10 cellular contexts compared by ENCODE assay signal in the genomic region with DNA sequence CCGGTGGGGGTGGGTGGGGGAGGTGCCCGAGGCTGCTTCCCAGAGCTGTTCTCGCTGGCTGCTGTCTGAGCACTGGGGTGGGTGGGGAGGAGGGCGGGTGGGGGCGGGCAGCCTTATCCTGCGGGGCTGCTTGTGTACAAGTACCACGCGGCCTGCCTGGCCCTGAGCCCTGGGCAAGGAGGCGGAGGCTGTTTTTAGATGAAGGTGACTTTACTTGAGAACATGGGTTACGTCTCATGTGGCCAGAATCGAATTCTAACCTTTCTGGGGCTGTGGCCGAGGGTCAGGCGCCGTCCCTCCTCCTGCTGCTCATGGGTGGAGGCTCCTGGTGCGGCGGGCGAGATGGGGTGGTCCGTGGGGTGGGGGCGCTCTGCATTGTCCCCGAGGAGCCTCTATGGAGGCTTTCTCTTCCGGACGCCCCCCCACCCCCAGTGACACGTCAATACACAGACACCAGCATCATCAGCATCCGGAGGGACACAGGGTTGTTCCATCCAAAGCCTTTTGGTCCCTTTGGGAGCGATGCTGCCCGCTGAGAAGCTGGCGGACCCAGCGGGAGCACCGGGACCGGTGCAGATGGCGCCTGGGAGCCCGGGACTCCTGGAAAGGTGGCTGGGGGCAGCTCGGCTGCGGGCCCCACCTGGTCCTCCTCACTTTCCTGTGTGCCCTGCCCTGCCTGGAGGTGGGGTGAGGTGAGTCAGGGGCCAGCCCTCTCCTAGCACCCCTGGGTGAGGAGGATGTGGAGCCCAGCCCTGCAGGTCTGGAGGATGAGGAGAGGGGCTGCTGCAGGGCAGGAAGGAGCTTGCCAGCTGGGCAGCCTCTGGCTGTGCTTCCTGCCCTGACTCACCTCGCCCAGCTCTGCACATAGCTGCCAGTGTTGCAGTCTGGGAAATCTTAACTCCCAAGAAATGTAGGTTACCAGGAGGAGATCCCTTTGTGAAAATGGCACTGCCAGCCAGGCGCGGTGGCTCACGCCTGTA. TPM values are rescaled to one million over a fixed set of nuclear protein-coding genes. Genes with fewer than 3 reads are reported as not detected.
DNase-seq lines count a peak whose midpoint lies in the region; ATAC-seq and TF ChIP-seq lines count a peak whose summit lies in the region.
"Had no signal": no experiment of that assay in that cellular context is flagged by ENCODE, and none has a peak within 500 bp of the region (broad histone marks: within the 10 kb centered on the region; RNA-seq: fewer than 3 reads in every experiment).

No MANE protein-coding gene starts in this region.

- in situ Hi-C loops in IMR-90 (cut with MboI; ENCODE audit: low sequenced_read_pairs) = no loop called here

- H3K27me3 ChIP-seq in IMR-90 (ENCODE audit: control insufficient read depth, insufficient read depth, low read length) = no peaks in the 10 kb centered on the region
- H3K27me3 ChIP-seq in naive thymus-derived CD4-positive, alpha-beta T cell (ENCODE audit: control insufficient read depth in 2 of 2, insufficient read depth in 2 of 2, low read length in 2 of 2) = no peaks in the 10 kb centered on the region

- no peak overlapping the region for H3K27ac Mint-ChIP-seq in activated T-helper 2 cell treated with anti-CD3 and anti-CD28 coated beads, Interferon-gamma antibody, Interleukin-2, Interleukin-4, amounts not matched to agents 10 μg/mL and 5 μg/mL and 100 μg/mL, durations not matched to agents 14 hours and 24 hours and 36 hours
- peak overlapping the region in 1 of 9 donors; percentile 9 for H3K27ac Mint-ChIP-seq in naive thymus-derived CD4-positive, alpha-beta T cell

- H2BK120ac ChIP-seq in IMR-90 (ENCODE audit: low read depth, low read length) = no peak overlapping the region

- H3K4me1 ChIP-seq in IMR-90 (ENCODE audit: control insufficient read depth, insufficient read depth, low read length) = peaks cover 26% of the 10 kb centered on the region
- H3K4me1 ChIP-seq in naive thymus-derived CD4-positive, alpha-beta T cell (ENCODE audit: control insufficient read depth in 2 of 2, insufficient read depth in 2 of 2, low read length in 2 of 2) = peaks cover 16 to 19% of the 10 kb centered on the region in 2 donors

- no peak for TF ChIP-seq CTCF in IMR-90 (conservative IDR thresholded peaks at IDR 0.05; ENCODE audit: low read depth, low read length)
- TF ChIP-seq CTCF in choroid plexus epithelial cell (conservative IDR thresholded peaks at IDR 0.05; ENCODE audit: low read depth, low read length) = no peak

- H3K9ac ChIP-seq in IMR-90 (ENCODE audit: low read depth, low read length) = no peak overlapping the region

- TF ChIP-seq POLR2A in IMR-90 (IDR thresholded peaks at IDR 0.05; ENCODE audit: low read depth, low read length) = no peak

- H3K14ac ChIP-seq in IMR-90 (replicated peaks; ENCODE audit: low read depth, low read length) = no peak overlapping the region

- POLR2A ChIA-PET in IMR-90 (lab: Charles Lee; ENCODE audit: unreplicated experiment) = no interaction called here
- POLR2A ChIA-PET in naive thymus-derived CD4-positive, alpha-beta T cell (lab: Charles Lee) = interaction anchor here (0.6 to 1.2 kb wide), 2 partner anchors 38 to 58 kb away, joined by 3 read pairs; no protein-coding TSS in a partner anchor

- no TSS peak for BruUV-seq in IMR-90 (replicated peaks; lab: Mats Ljungman, UMichigan)

- H3K36me3 Mint-ChIP-seq in activated T-helper 2 cell treated with anti-CD3 and anti-CD28 coated beads, Interferon-gamma antibody, Interleukin-2, Interleukin-4, amounts not matched to agents 10 μg/mL and 5 μg/mL and 100 μg/mL, durations not matched to agents 14 hours and 24 hours and 36 hours (ENCODE audit: low read depth) = peaks cover 14% of the 10 kb centered on the region
- H3K36me3 Mint-ChIP-seq in naive thymus-derived CD4-positive, alpha-beta T cell = peaks cover 0 to 3% (median 2%) of the 10 kb centered on the region in 5 donors

- no peak for ATAC-seq in IMR-90 (ENCODE audit: low read depth)
- no peak for ATAC-seq in naive thymus-derived CD4-positive, alpha-beta T cell

- H3K4me2 ChIP-seq in IMR-90 (ENCODE audit: low read depth, low read length) = peak overlapping the region; percentile 62

- H3K18ac ChIP-seq in IMR-90 (ENCODE audit: low read depth, low read length) = no peak overlapping the region

- no peak overlapping the region for H4K5ac ChIP-seq in IMR-90 (ENCODE audit: low read depth, low read length)

- 54% methylated on average over 8 of the region's 38 CpGs; no CpG with 5 or more reads in 1 of the 2 experiments for WGBS in IMR-90 (ENCODE audit: extremely low coverage in 2 of 2, insufficient read length in 1 of 2), 2 experiments

- peak overlapping the region; percentile 20; the same call in 1 of the 2 replicates for H2AK5ac ChIP-seq in IMR-90 (ENCODE audit: low read depth, low read length)

- peaks cover 23% of the 10 kb centered on the region for H3K4me1 Mint-ChIP-seq in activated T-helper 2 cell treated with anti-CD3 and anti-CD28 coated beads, Interferon-gamma antibody, Interleukin-2, Interleukin-4, amounts not matched to agents 10 μg/mL and 5 μg/mL and 100 μg/mL, durations not matched to agents 14 hours and 24 hours and 36 hours (ENCODE audit: low read depth)
- peaks cover 12 to 43% (median 30%) of the 10 kb centered on the region in 7 donors for H3K4me1 Mint-ChIP-seq in naive thymus-derived CD4-positive, alpha-beta T cell

- dilution Hi-C loops in IMR-90 (cut with HindIII; ENCODE audit: low sequenced_read_pairs, unreplicated experiment) = no loop called here

- H2BK20ac ChIP-seq in IMR-90 (ENCODE audit: low read depth, low read length) = no peak overlapping the region

- no peak for TF ChIP-seq RAD21 in IMR-90 (IDR thresholded peaks at IDR 0.05; ENCODE audit: low read length)

- H3K9me1 ChIP-seq in IMR-90 (ENCODE audit: insufficient read depth, low read length) = peaks cover 11% of the 10 kb centered on the region; the same call in 1 of the 2 replicates

- no peak overlapping the region for H2BK5ac ChIP-seq in IMR-90 (ENCODE audit: low read depth, low read length, poor library complexity, severe bottlenecking)

- H3K79me1 ChIP-seq in IMR-90 (ENCODE audit: low read depth in 1 of 2, low read length in 2 of 2) = peaks cover 0 to 67% of the 10 kb centered on the region in 2 experiments; a peak in 2 of 4 replicates

- H3K9me3 ChIP-seq in IMR-90 (ENCODE audit: control insufficient read depth, insufficient read depth, low read length) = no peaks in the 10 kb centered on the region
- no peaks in the 10 kb centered on the region for H3K9me3 ChIP-seq in naive thymus-derived CD4-positive, alpha-beta T cell (ENCODE audit: control insufficient read depth in 2 of 3, low read length in 3 of 3)

- DNase-seq in 8988T (peak; percentile 89), IMR-90 (peak; percentile 37), choroid plexus epithelial cell (ENCODE audit: low read depth) (peak; percentile 46), left kidney (ENCODE audit: low read depth, low spot score) (peak; percentile 58), NCI-H1048 (lab: John Stamatoyannopoulos, UW) (no peak), NOMO-1 (lab: John Stamatoyannopoulos, UW; ENCODE audit: unreplicated experiment in 2 of 2) (no peak)
- no peak for DNase-seq in activated T-helper 2 cell treated with anti-CD3 and anti-CD28 coated beads, Interferon-gamma antibody, Interleukin-2, Interleukin-4, amounts not matched to agents 10 μg/mL and 5 μg/mL and 100 μg/mL, durations not matched to agents 14 hours and 24 hours and 36 hours (ENCODE audit: low spot score)
- DNase-seq in naive thymus-derived CD4-positive, alpha-beta T cell = no peak
- DNase-seq: activated CD4-positive, alpha-beta T cell treated with anti-CD3 and anti-CD28 coated beads, Interleukin-2, amount 50 U/mL, for 48 hours had no signal

- CTCF ChIA-PET in IMR-90 (lab: Yijun Ruan, JAX) = interaction anchor here (0.6 kb wide), 1 partner anchor 50 kb away, joined by 6 read pairs; no protein-coding TSS in a partner anchor
- CTCF ChIA-PET in naive thymus-derived CD4-positive, alpha-beta T cell (lab: Charles Lee) = interaction anchor here (0.6 to 1.1 kb wide), 3 partner anchors 24 to 65 kb away, joined by 3 to 6 read pairs (median 5); no protein-coding TSS in a partner anchor

- H2BK15ac ChIP-seq in IMR-90 (ENCODE audit: low read depth, low read length) = no peak overlapping the region

- H3K4ac ChIP-seq in IMR-90 (ENCODE audit: low read depth, low read length) = no peak overlapping the region

- no peak overlapping the region for H3K23ac ChIP-seq in IMR-90 (ENCODE audit: low read depth, low read length)

- H4K8ac ChIP-seq in IMR-90 (ENCODE audit: low read depth in 2 of 2, low read length in 2 of 2) = no peak overlapping the region

- H3K36me3 ChIP-seq in IMR-90 (ENCODE audit: control insufficient read depth, insufficient read depth, low read length) = peaks cover 9% of the 10 kb centered on the region; the same call in 1 of the 2 replicates
- H3K36me3 ChIP-seq in naive thymus-derived CD4-positive, alpha-beta T cell (ENCODE audit: control insufficient read depth in 2 of 3, insufficient read depth in 3 of 3, low read length in 3 of 3) = peaks cover 0 to 35% (median 0%) of the 10 kb centered on the region in 3 experiments

- no peaks in the 10 kb centered on the region for H3K9me3 Mint-ChIP-seq in activated T-helper 2 cell treated with anti-CD3 and anti-CD28 coated beads, Interferon-gamma antibody, Interleukin-2, Interleukin-4, amounts not matched to agents 10 μg/mL and 5 μg/mL and 100 μg/mL, durations not matched to agents 14 hours and 24 hours and 36 hours
- peaks cover 0 to 6% (median 0%) of the 10 kb centered on the region in 11 donors for H3K9me3 Mint-ChIP-seq in naive thymus-derived CD4-positive, alpha-beta T cell

- no peaks in the 10 kb centered on the region for H3K27me3 Mint-ChIP-seq in activated T-helper 2 cell treated with anti-CD3 and anti-CD28 coated beads, Interferon-gamma antibody, Interleukin-2, Interleukin-4, amounts not matched to agents 10 μg/mL and 5 μg/mL and 100 μg/mL, durations not matched to agents 14 hours and 24 hours and 36 hours (ENCODE audit: low read depth)
- H3K27me3 Mint-ChIP-seq in naive thymus-derived CD4-positive, alpha-beta T cell = peaks cover 0 to 4% (median 0%) of the 10 kb centered on the region in 5 donors

- H3K27ac ChIP-seq in IMR-90 (ENCODE audit: insufficient read depth, low read length) = no peak overlapping the region
- H3K27ac ChIP-seq in naive thymus-derived CD4-positive, alpha-beta T cell (ENCODE audit: low read depth, low read length) = no peak overlapping the region

- peak overlapping the region; percentile 20 for H2AK9ac ChIP-seq in IMR-90 (replicated peaks; ENCODE audit: low read depth, low read length, poor library complexity)

- H4K20me1 ChIP-seq in IMR-90 (ENCODE audit: insufficient read depth, low read length) = peaks cover 76% of the 10 kb centered on the region

- H2AFZ ChIP-seq in IMR-90 (replicated peaks; ENCODE audit: low read length, poor library complexity) = peak overlapping the region; percentile 56

- intact Hi-C loops in IMR-90 (cut with micrococcal nuclease) = no loop called here
- intact Hi-C loops in activated T-helper 2 cell treated with anti-CD3 and anti-CD28 coated beads, Interferon-gamma antibody, Interleukin-2, Interleukin-4, amounts not matched to agents 10 μg/mL and 5 μg/mL and 100 μg/mL, durations not matched to agents 14 hours and 24 hours and 36 hours (cut with micrococcal nuclease) = no loop called here
- intact Hi-C loops in naive thymus-derived CD4-positive, alpha-beta T cell (cut with micrococcal nuclease) = no loop called here

- H3K4me3 Mint-ChIP-seq in activated T-helper 2 cell treated with anti-CD3 and anti-CD28 coated beads, Interferon-gamma antibody, Interleukin-2, Interleukin-4, amounts not matched to agents 10 μg/mL and 5 μg/mL and 100 μg/mL, durations not matched to agents 14 hours and 24 hours and 36 hours (ENCODE audit: low read depth) = no peak overlapping the region
- peak overlapping the region in 2 of 10 donors; percentile 20 to 51 for H3K4me3 Mint-ChIP-seq in naive thymus-derived CD4-positive, alpha-beta T cell

- no peak overlapping the region for H4K91ac ChIP-seq in IMR-90 (ENCODE audit: insufficient read depth, low read depth, low read length)

- H3K56ac ChIP-seq in IMR-90 (ENCODE audit: extremely low read depth, insufficient read depth, low read length) = no peak overlapping the region

- H3K4me3 ChIP-seq in IMR-90 (ENCODE audit: insufficient read depth, low read depth, low read length) = no peak overlapping the region
- peak overlapping the region; percentile 45 for H3K4me3 ChIP-seq in choroid plexus epithelial cell (ENCODE audit: low read depth, low read length)
- no peak overlapping the region for H3K4me3 ChIP-seq in naive thymus-derived CD4-positive, alpha-beta T cell (ENCODE audit: low read length)

RNA-seq across cellular contexts. Expression of a gene that starts 3.4 kb away (rescaled TPM):
- total RNA-seq in IMR-90 (2012; rRNA removed) = 129 and 130 TPM in 2 replicates
- 698 and 994 TPM in 2 replicates for polyA plus RNA-seq in IMR-90 (2012; rRNA removed)
- polyA plus RNA-seq in IMR-90 (2012; cell fraction: cytosol; rRNA removed) = 596 and 943 TPM in 2 replicates
- polyA plus RNA-seq in IMR-90 (2012; cell fraction: nucleus; rRNA removed; ENCODE audit: low replicate concordance) = 294 and 438 TPM in 2 replicates
- 300 and 304 TPM in 2 replicates for total RNA-seq in activated T-helper 2 cell treated with anti-CD3 and anti-CD28 coated beads, Interferon-gamma antibody, Interleukin-2, Interleukin-4, amounts not matched to agents 10 μg/mL and 5 μg/mL and 100 μg/mL, durations not matched to agents 14 hours and 24 hours and 36 hours
- 100 to 1,000 TPM; 109 to 247 (median 120) TPM for total RNA-seq in naive thymus-derived CD4-positive, alpha-beta T cell
- polyA plus RNA-seq in naive thymus-derived CD4-positive, alpha-beta T cell = 100 to 1,000 TPM; 246 to 349 TPM

RNA-seq across cellular contexts. Expression of a gene that starts 13.9 kb away (rescaled TPM):
- total RNA-seq in IMR-90 (2012; rRNA removed) = 0.56 and 0.72 TPM in 2 replicates
- polyA plus RNA-seq in IMR-90 (2012; rRNA removed) = 2.0 and 2.6 TPM in 2 replicates
- polyA plus RNA-seq in IMR-90 (2012; cell fraction: cytosol; rRNA removed) = 1.5 and 5.2 TPM in 2 replicates
- polyA plus RNA-seq in IMR-90 (2012; cell fraction: nucleus; rRNA removed; ENCODE audit: low replicate concordance) = 1.3 and 4.0 TPM in 2 replicates
- total RNA-seq in activated T-helper 2 cell treated with anti-CD3 and anti-CD28 coated beads, Interferon-gamma antibody, Interleukin-2, Interleukin-4, amounts not matched to agents 10 μg/mL and 5 μg/mL and 100 μg/mL, durations not matched to agents 14 hours and 24 hours and 36 hours = 0.52 and 0.64 TPM in 2 replicates
- 1 to 10 TPM in 4 of 5 experiments, under 1 TPM in 1; 0.93 to 2.6 (median 2.2) TPM for total RNA-seq in naive thymus-derived CD4-positive, alpha-beta T cell
- not detected for polyA plus RNA-seq in naive thymus-derived CD4-positive, alpha-beta T cell

RNA-seq across cellular contexts. Expression of a gene that starts 32.0 kb away (rescaled TPM):
- not detected in 2 replicates for total RNA-seq in IMR-90 (2012; rRNA removed)
- 0.11 and 0.24 TPM in 2 replicates for polyA plus RNA-seq in IMR-90 (2012; rRNA removed)
- 0.23 and 0.81 TPM in 2 replicates for polyA plus RNA-seq in IMR-90 (2012; cell fraction: cytosol; rRNA removed)
- polyA plus RNA-seq in IMR-90 (2012; cell fraction: nucleus; rRNA removed; ENCODE audit: low replicate concordance) = 0.11 and 0.50 TPM in 2 replicates
- total RNA-seq in activated T-helper 2 cell treated with anti-CD3 and anti-CD28 coated beads, Interferon-gamma antibody, Interleukin-2, Interleukin-4, amounts not matched to agents 10 μg/mL and 5 μg/mL and 100 μg/mL, durations not matched to agents 14 hours and 24 hours and 36 hours = 29.9 and 31.8 TPM in 2 replicates
- 10 to 100 TPM; 30.0 to 81.4 (median 67.8) TPM for total RNA-seq in naive thymus-derived CD4-positive, alpha-beta T cell
- polyA plus RNA-seq in naive thymus-derived CD4-positive, alpha-beta T cell = 100 to 1,000 TPM; 138 to 181 TPM
- total RNA-seq: myocyte had no signal

RNA-seq across cellular contexts. Expression of a gene that starts 44.3 kb away (rescaled TPM):
- total RNA-seq in IMR-90 (2012; rRNA removed) = 35.7 and 39.2 TPM in 2 replicates
- polyA plus RNA-seq in IMR-90 (2012; rRNA removed) = 68.9 and 80.8 TPM in 2 replicates
- 94.6 and 103 TPM in 2 replicates for polyA plus RNA-seq in IMR-90 (2012; cell fraction: cytosol; rRNA removed)
- 46.7 and 97.7 TPM in 2 replicates for polyA plus RNA-seq in IMR-90 (2012; cell fraction: nucleus; rRNA removed; ENCODE audit: low replicate concordance)
- 53.7 and 55.7 TPM in 2 replicates for total RNA-seq in activated T-helper 2 cell treated with anti-CD3 and anti-CD28 coated beads, Interferon-gamma antibody, Interleukin-2, Interleukin-4, amounts not matched to agents 10 μg/mL and 5 μg/mL and 100 μg/mL, durations not matched to agents 14 hours and 24 hours and 36 hours
- total RNA-seq in naive thymus-derived CD4-positive, alpha-beta T cell = 10 to 100 TPM; 39.0 to 47.3 (median 45.8) TPM
- polyA plus RNA-seq in naive thymus-derived CD4-positive, alpha-beta T cell = 10 to 100 TPM; 20.4 to 41.4 TPM

RNA-seq across cellular contexts. Expression of a gene that starts 57.5 kb away (rescaled TPM):
- total RNA-seq in IMR-90 (2012; rRNA removed) = 9.9 and 10.3 TPM in 2 replicates
- polyA plus RNA-seq in IMR-90 (2012; rRNA removed) = 29.6 and 44.6 TPM in 2 replicates
- polyA plus RNA-seq in IMR-90 (2012; cell fraction: cytosol; rRNA removed) = 13.8 and 22.8 TPM in 2 replicates
- polyA plus RNA-seq in IMR-90 (2012; cell fraction: nucleus; rRNA removed; ENCODE audit: low replicate concordance) = 96.1 and 272 TPM in 2 replicates
- 90.1 and 94.7 TPM in 2 replicates for total RNA-seq in activated T-helper 2 cell treated with anti-CD3 and anti-CD28 coated beads, Interferon-gamma antibody, Interleukin-2, Interleukin-4, amounts not matched to agents 10 μg/mL and 5 μg/mL and 100 μg/mL, durations not matched to agents 14 hours and 24 hours and 36 hours
- 100 to 1,000 TPM in 1 of 5 experiments, 10 to 100 TPM in 4; 61.2 to 105 (median 71.3) TPM for total RNA-seq in naive thymus-derived CD4-positive, alpha-beta T cell
- polyA plus RNA-seq in naive thymus-derived CD4-positive, alpha-beta T cell = 10 to 100 TPM; 37.4 to 51.8 TPM

Comparison
In these comparisons a context has a peak if more than half of its experiments do, and no peak if none do; other contexts are left out.
1. DNase-seq: peak in 8988T (single experiment), IMR-90 (single experiment), choroid plexus epithelial cell (single experiment) and left kidney (single experiment); none in activated T-helper 2 cell treated with anti-CD3 and anti-CD28 coated beads, Interferon-gamma antibody, Interleukin-2, Interleukin-4, amounts not matched to agents 10 μg/mL and 5 μg/mL and 100 μg/mL, durations not matched to agents 14 hours and 24 hours and 36 hours (single experiment), NCI-H1048 (single experiment), naive thymus-derived CD4-positive, alpha-beta T cell (0 of 9) and NOMO-1 (0 of 2).
2. RNA of a gene that starts 32.0 kb away (total RNA-seq): 30.0 to 81.4 TPM in naive thymus-derived CD4-positive, alpha-beta T cell and 29.9 to 31.8 TPM in activated T-helper 2 cell treated with anti-CD3 and anti-CD28 coated beads, Interferon-gamma antibody, Interleukin-2, Interleukin-4, amounts not matched to agents 10 μg/mL and 5 μg/mL and 100 μg/mL, durations not matched to agents 14 hours and 24 hours and 36 hours; not detected in IMR-90; every median in the first group is over 10 times any median in the second.